In the genomic region with DNA sequence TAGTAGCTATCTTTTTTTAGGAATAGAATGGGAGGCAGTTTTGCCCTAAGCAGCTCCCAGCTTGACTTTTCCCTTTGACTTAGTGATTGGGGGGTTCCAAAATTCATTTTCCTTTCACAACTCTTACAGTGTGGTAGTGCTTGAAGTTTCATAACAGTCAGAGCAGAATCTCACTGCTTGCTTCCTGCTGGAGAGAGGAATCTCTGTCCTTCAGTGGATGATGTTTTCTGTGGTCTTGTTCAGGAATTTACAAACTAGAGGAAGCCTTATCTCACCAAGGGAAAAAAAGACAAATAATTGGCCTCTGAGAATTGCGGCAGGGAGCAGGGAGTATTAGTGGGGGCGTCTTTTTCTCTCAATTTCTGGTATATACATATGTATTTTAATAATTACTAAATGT, we compare ENCODE assay signal across 2 cellular contexts.
TF ChIP-seq lines count a peak whose summit lies in the region.

No MANE protein-coding gene starts in this region.

TF ChIP-seq in HepG2, 621 proteins besides CTCF, POLR2A, EP300 and RAD21:
- TF ChIP-seq, protein P1, sequence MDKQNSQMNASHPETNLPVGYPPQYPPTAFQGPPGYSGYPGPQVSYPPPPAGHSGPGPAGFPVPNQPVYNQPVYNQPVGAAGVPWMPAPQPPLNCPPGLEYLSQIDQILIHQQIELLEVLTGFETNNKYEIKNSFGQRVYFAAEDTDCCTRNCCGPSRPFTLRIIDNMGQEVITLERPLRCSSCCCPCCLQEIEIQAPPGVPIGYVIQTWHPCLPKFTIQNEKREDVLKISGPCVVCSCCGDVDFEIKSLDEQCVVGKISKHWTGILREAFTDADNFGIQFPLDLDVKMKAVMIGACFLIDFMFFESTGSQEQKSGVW (CRISPR knock-in tag; IDR thresholded peaks at IDR 0.05; ENCODE audit: borderline replicate concordance): no peak
- no peak for TF ChIP-seq ZNF296 (CRISPR knock-in tag; conservative IDR thresholded peaks at IDR 0.05)
- TF ChIP-seq KAT2B (IDR thresholded peaks at IDR 0.05; ENCODE audit: borderline replicate concordance, low read depth, low read length): no peak
- TF ChIP-seq, protein P2, sequence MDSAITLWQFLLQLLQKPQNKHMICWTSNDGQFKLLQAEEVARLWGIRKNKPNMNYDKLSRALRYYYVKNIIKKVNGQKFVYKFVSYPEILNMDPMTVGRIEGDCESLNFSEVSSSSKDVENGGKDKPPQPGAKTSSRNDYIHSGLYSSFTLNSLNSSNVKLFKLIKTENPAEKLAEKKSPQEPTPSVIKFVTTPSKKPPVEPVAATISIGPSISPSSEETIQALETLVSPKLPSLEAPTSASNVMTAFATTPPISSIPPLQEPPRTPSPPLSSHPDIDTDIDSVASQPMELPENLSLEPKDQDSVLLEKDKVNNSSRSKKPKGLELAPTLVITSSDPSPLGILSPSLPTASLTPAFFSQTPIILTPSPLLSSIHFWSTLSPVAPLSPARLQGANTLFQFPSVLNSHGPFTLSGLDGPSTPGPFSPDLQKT (CRISPR knock-in tag; IDR thresholded peaks at IDR 0.05; ENCODE audit: borderline replicate concordance): no peak
- TF ChIP-seq ZSCAN20 (CRISPR knock-in tag; IDR thresholded peaks at IDR 0.05; ENCODE audit: borderline replicate concordance): no peak
- no peak for TF ChIP-seq ZNF354B (CRISPR knock-in tag; IDR thresholded peaks at IDR 0.05)
- TF ChIP-seq ZNF34 (CRISPR knock-in tag; IDR thresholded peaks at IDR 0.05; ENCODE audit: borderline replicate concordance): no peak
- TF ChIP-seq, protein P3, sequence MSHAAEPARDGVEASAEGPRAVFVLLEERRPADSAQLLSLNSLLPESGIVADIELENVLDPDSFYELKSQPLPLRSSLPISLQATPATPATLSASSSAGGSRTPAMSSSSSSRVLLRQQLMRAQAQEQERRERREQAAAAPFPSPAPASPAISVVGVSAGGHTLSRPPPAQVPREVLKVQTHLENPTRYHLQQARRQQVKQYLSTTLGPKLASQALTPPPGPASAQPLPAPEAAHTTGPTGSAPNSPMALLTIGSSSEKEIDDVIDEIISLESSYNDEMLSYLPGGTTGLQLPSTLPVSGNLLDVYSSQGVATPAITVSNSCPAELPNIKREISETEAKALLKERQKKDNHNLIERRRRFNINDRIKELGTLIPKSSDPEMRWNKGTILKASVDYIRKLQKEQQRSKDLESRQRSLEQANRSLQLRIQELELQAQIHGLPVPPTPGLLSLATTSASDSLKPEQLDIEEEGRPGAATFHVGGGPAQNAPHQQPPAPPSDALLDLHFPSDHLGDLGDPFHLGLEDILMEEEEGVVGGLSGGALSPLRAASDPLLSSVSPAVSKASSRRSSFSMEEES (CRISPR knock-in tag; IDR thresholded peaks at IDR 0.05): no peak
- TF ChIP-seq, protein P4, sequence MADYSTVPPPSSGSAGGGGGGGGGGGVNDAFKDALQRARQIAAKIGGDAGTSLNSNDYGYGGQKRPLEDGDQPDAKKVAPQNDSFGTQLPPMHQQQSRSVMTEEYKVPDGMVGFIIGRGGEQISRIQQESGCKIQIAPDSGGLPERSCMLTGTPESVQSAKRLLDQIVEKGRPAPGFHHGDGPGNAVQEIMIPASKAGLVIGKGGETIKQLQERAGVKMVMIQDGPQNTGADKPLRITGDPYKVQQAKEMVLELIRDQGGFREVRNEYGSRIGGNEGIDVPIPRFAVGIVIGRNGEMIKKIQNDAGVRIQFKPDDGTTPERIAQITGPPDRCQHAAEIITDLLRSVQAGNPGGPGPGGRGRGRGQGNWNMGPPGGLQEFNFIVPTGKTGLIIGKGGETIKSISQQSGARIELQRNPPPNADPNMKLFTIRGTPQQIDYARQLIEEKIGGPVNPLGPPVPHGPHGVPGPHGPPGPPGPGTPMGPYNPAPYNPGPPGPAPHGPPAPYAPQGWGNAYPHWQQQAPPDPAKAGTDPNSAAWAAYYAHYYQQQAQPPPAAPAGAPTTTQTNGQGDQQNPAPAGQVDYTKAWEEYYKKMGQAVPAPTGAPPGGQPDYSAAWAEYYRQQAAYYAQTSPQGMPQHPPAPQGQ (CRISPR knock-in tag; IDR thresholded peaks at IDR 0.05; ENCODE audit: borderline replicate concordance): no peak
- no peak for TF ChIP-seq TBX3 (IDR thresholded peaks at IDR 0.05; ENCODE audit: borderline replicate concordance)
- TF ChIP-seq GATA4 (IDR thresholded peaks at IDR 0.05; ENCODE audit: borderline replicate concordance, low read depth): no peak
- TF ChIP-seq, protein P5, sequence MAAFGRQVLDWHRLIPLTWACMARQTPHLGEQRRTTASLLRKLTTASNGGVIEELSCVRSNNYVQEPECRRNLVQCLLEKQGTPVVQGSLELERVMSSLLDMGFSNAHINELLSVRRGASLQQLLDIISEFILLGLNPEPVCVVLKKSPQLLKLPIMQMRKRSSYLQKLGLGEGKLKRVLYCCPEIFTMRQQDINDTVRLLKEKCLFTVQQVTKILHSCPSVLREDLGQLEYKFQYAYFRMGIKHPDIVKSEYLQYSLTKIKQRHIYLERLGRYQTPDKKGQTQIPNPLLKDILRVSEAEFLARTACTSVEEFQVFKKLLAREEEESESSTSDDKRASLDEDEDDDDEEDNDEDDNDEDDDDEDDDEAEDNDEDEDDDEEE (CRISPR knock-in tag; IDR thresholded peaks at IDR 0.05): no peak
- no peak for TF ChIP-seq HDAC6 (IDR thresholded peaks at IDR 0.05; ENCODE audit: low read depth, low read length)
- TF ChIP-seq ZNF12 (CRISPR knock-in tag; IDR thresholded peaks at IDR 0.05): no peak
- no peak for TF ChIP-seq ZNF589 (CRISPR knock-in tag; conservative IDR thresholded peaks at IDR 0.05)
TF ChIP-seq in HepG2: peak in this region for 0.

TF ChIP-seq in GM12891, 5 proteins besides CTCF, POLR2A, EP300 and RAD21 (continued from another document):
- TF ChIP-seq SPI1 (IDR thresholded peaks at IDR 0.05; ENCODE audit: low read depth, low read length) (no peak), POLR2AphosphoS5 (IDR thresholded peaks at IDR 0.05; ENCODE audit: low read depth, low read length) (no peak), TAF1 (IDR thresholded peaks at IDR 0.05; ENCODE audit: low read depth, low read length) (no peak), PAX5 (IDR thresholded peaks at IDR 0.05; ENCODE audit: insufficient read depth, low read length, severe bottlenecking) (no peak)
